In the genomic region with DNA sequence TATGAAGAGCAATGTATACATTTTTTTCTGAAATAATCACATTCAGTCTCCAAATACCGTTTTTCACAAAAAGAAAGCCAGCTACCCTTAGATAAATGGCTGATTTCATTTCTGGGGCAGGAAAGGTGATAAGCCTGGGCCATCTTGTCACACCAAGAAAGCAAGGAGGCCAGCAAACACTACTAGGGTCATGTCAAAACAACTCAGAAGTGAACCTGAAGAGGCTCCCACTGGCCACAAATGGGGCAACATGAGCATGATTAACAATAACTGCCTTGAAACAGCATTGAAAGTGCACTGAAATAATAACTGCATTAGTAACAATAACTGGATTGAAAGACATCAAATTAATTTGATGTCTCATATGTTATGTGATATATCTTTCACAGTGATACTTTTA, we compare ENCODE assay signal across 17 cellular contexts.
"Had no signal": no experiment of that assay in that cellular context is flagged by ENCODE, and none has a peak within 500 bp of the region (broad histone marks: within the 10 kb centered on the region; RNA-seq: fewer than 3 reads in every experiment).

No MANE protein-coding gene starts in this region.

- H3K4me1 ChIP-seq: colonic mucosa, suprapubic skin had no signal

- H3K36me3 Mint-ChIP-seq: WTC11 had no signal

- ATAC-seq: stimulated activated naive CD8-positive, alpha-beta T cell treated with anti-CD3 and anti-CD28 coated beads, Interleukin-15, Interleukin-2, amounts not matched to agents 100 U/mL and 50 U/mL, for 24 hours; WTC11 had no signal

- H3K27me3 Mint-ChIP-seq: activated naive CD8-positive, alpha-beta T cell treated with anti-CD3 and anti-CD28 coated beads, Interleukin-2, amount 10 ng/mL, durations not matched to agents 7 days and 5 days had no signal

- DNase-seq: activated CD4-positive, alpha-beta T cell treated with anti-CD3 and anti-CD28 coated beads, Interleukin-2, amount 50 U/mL, for 4 hours; activated effector memory CD4-positive, alpha-beta T cell treated with anti-CD3 and anti-CD28 coated beads, Interleukin-2, amount 50 U/mL, for 16 hours; activated naive CD8-positive, alpha-beta T cell treated with anti-CD3 and anti-CD28 coated beads, Interleukin-2, amount 10 ng/mL, durations not matched to agents 7 days and 5 days; activated T-cell treated with anti-CD3 and anti-CD28 coated beads, Interleukin-2, amount 50 U/mL, for 1 hour; colonic mucosa; effector CD8-positive, alpha-beta T cell; hypothalamus; kidney glomerular epithelial cell; mesendoderm; ovary; stimulated activated CD4-positive, alpha-beta T cell treated with anti-CD3 and anti-CD28 coated beads, Interleukin-2, amount 100 ng/mL, for 48 hours; stimulated activated naive CD8-positive, alpha-beta T cell treated with anti-CD3 and anti-CD28 coated beads, Interleukin-15, Interleukin-2, amounts not matched to agents 100 U/mL and 50 U/mL, for 24 hours; upper lobe of left lung had no signal

- H3K36me3 ChIP-seq: cardiac muscle cell, colonic mucosa, ovary, suprapubic skin, upper lobe of left lung had no signal

- H3K9me3 ChIP-seq: colonic mucosa, ovary, suprapubic skin, upper lobe of left lung had no signal

- H3K4me3 ChIP-seq: cardiac muscle cell, colonic mucosa, ovary, suprapubic skin, upper lobe of left lung had no signal

- H3K27ac Mint-ChIP-seq: activated naive CD8-positive, alpha-beta T cell treated with anti-CD3 and anti-CD28 coated beads, Interleukin-2, amount 10 ng/mL, durations not matched to agents 7 days and 5 days; WTC11 had no signal

- H3K27me3 ChIP-seq: cardiac muscle cell, colonic mucosa, ovary, suprapubic skin, upper lobe of left lung had no signal

- H3K27ac ChIP-seq: cardiac muscle cell, colonic mucosa, ovary, suprapubic skin, upper lobe of left lung had no signal

- H3K4me3 Mint-ChIP-seq: activated naive CD8-positive, alpha-beta T cell treated with anti-CD3 and anti-CD28 coated beads, Interleukin-2, amount 10 ng/mL, durations not matched to agents 7 days and 5 days; neural crest cell; WTC11 had no signal

- H3K9me3 Mint-ChIP-seq: activated naive CD8-positive, alpha-beta T cell treated with anti-CD3 and anti-CD28 coated beads, Interleukin-2, amount 10 ng/mL, durations not matched to agents 7 days and 5 days; WTC11 had no signal
